16 cellular contexts compared by ENCODE assay signal in the genomic region with DNA sequence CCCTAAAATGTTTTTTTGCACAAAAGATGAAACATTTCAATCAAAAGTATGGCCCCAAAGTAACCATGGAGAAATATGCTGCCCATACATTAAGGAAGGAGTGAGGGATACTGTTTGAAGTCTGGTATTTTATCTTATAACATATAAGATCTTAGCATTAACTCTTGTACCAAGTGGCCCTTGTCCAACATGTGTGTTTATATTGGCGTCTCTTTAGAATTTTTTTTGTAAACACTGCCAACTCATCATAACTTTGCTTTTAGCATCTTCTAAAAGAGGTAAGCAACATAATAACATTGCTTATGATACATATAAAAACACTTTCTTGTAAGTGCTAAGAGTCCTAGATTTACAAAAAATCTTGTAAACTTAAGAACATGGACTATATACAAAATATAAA.
DNase-seq lines count a peak whose midpoint lies in the region; TF ChIP-seq lines count a peak whose summit lies in the region.
"Had no signal": no experiment of that assay in that cellular context is flagged by ENCODE, and none has a peak within 500 bp of the region (broad histone marks: within the 10 kb centered on the region; RNA-seq: fewer than 3 reads in every experiment).

No MANE protein-coding gene starts in this region.

- H3K27ac Mint-ChIP-seq in activated naive CD4-positive, alpha-beta T cell treated with anti-CD3 and anti-CD28 coated beads, Interleukin-2, amount 10 ng/mL, durations not matched to agents 7 days and 5 days, result no peak overlapping the region
- H3K27ac Mint-ChIP-seq: CD4-positive, CD25-positive, alpha-beta regulatory T cell; CD8-positive, alpha-beta memory T cell had no signal

- H3K36me3 Mint-ChIP-seq in activated naive CD4-positive, alpha-beta T cell treated with anti-CD3 and anti-CD28 coated beads, Interleukin-2, amount 10 ng/mL, durations not matched to agents 7 days and 5 days, result no peaks in the 10 kb centered on the region
- H3K36me3 Mint-ChIP-seq: CD4-positive, CD25-positive, alpha-beta regulatory T cell; CD8-positive, alpha-beta memory T cell had no signal

- no peak overlapping the region for H3K4me3 ChIP-seq in LNCaP clone FGC (ENCODE audit: low read depth, low read length)
- H3K4me3 ChIP-seq in choroid plexus epithelial cell (ENCODE audit: low read depth, low read length), result no peak overlapping the region
- no peak overlapping the region for H3K4me3 ChIP-seq in smooth muscle cell

- TF ChIP-seq CTCF in LNCaP clone FGC (IDR thresholded peaks at IDR 0.05; ENCODE audit: control insufficient read depth, extremely low read depth, insufficient read depth), result no peak
- no peak for TF ChIP-seq CTCF in choroid plexus epithelial cell (conservative IDR thresholded peaks at IDR 0.05; ENCODE audit: low read depth, low read length)
- no peak for TF ChIP-seq CTCF in smooth muscle cell (IDR thresholded peaks at IDR 0.05; ENCODE audit: borderline replicate concordance, insufficient read depth, poor library complexity, severe bottlenecking)

- 41% methylated on average over 1 of the region's 1 CpG for WGBS in smooth muscle cell (ENCODE audit: low lambda C conversion rate)

- no peaks in the 10 kb centered on the region for H4K20me1 ChIP-seq in smooth muscle cell (ENCODE audit: low read depth)

- no peaks in the 10 kb centered on the region for H3K36me3 ChIP-seq in smooth muscle cell (ENCODE audit: low read depth)
- H3K36me3 ChIP-seq: BE2C had no signal

- no peaks in the 10 kb centered on the region for H3K27me3 ChIP-seq in smooth muscle cell (ENCODE audit: low read depth)
- H3K27me3 ChIP-seq: BE2C had no signal

- H3K27ac ChIP-seq in smooth muscle cell (ENCODE audit: low read depth), result peak overlapping the region; percentile 29

- DNase-seq in LNCaP clone FGC (ENCODE audit: low read depth) (peak; percentile 21), choroid plexus epithelial cell (ENCODE audit: low read depth) (peak; percentile 37), fibroblast of peridontal ligament (ENCODE audit: extremely low read depth) (peak; percentile 8), smooth muscle cell (lab: John Stamatoyannopoulos, UW; ENCODE audit: unreplicated experiment) (no peak), posterior vena cava (ENCODE audit: low spot score) (no peak), NCI-H82 (lab: John Stamatoyannopoulos, UW) (no peak)
- DNase-seq in activated naive CD4-positive, alpha-beta T cell treated with anti-CD3 and anti-CD28 coated beads, Interleukin-2, amount 10 ng/mL, durations not matched to agents 7 days and 5 days, result no peak
- DNase-seq: ACHN; BE2C; C1 segment of cervical spinal cord; CD4-positive, CD25-positive, alpha-beta regulatory T cell; CD8-positive, alpha-beta memory T cell; COR-L47; DMS 273 treated with DMSO at 0.1 percent for 48 hours; DMS53; H9 had no signal

- peaks cover 3% of the 10 kb centered on the region for H3K4me1 ChIP-seq in smooth muscle cell (ENCODE audit: low read depth)
- H3K4me1 ChIP-seq: BE2C had no signal

- H3K4me2 ChIP-seq in smooth muscle cell, result peak overlapping the region; percentile 43

- no peaks in the 10 kb centered on the region for H3F3A ChIP-seq in smooth muscle cell (ENCODE audit: low read depth)

- H2AFZ ChIP-seq in smooth muscle cell (ENCODE audit: low read depth), result peak overlapping the region; percentile 61

- no peaks in the 10 kb centered on the region for H3K9me3 ChIP-seq in smooth muscle cell (replicated peaks; ENCODE audit: low read depth)
- H3K9me3 ChIP-seq: BE2C had no signal

- H3K27me3 Mint-ChIP-seq in activated naive CD4-positive, alpha-beta T cell treated with anti-CD3 and anti-CD28 coated beads, Interleukin-2, amount 10 ng/mL, durations not matched to agents 7 days and 5 days, result no peaks in the 10 kb centered on the region
- H3K27me3 Mint-ChIP-seq: CD4-positive, CD25-positive, alpha-beta regulatory T cell; CD8-positive, alpha-beta memory T cell had no signal

- no peak overlapping the region for H3K4me3 Mint-ChIP-seq in activated naive CD4-positive, alpha-beta T cell treated with anti-CD3 and anti-CD28 coated beads, Interleukin-2, amount 10 ng/mL, durations not matched to agents 7 days and 5 days
- H3K4me3 Mint-ChIP-seq: CD4-positive, CD25-positive, alpha-beta regulatory T cell; CD8-positive, alpha-beta memory T cell; H9 had no signal

- no peaks in the 10 kb centered on the region for H3K9me3 Mint-ChIP-seq in activated naive CD4-positive, alpha-beta T cell treated with anti-CD3 and anti-CD28 coated beads, Interleukin-2, amount 10 ng/mL, durations not matched to agents 7 days and 5 days

- intact Hi-C loops in posterior vena cava (cut with DNase I), result no loop called here

- H3K9ac ChIP-seq in smooth muscle cell (ENCODE audit: low read depth), result no peak overlapping the region

- H3K79me2 ChIP-seq in smooth muscle cell (ENCODE audit: low read depth), result no peaks in the 10 kb centered on the region

- no peaks in the 10 kb centered on the region for H3K4me1 Mint-ChIP-seq in activated naive CD4-positive, alpha-beta T cell treated with anti-CD3 and anti-CD28 coated beads, Interleukin-2, amount 10 ng/mL, durations not matched to agents 7 days and 5 days
- H3K4me1 Mint-ChIP-seq: CD4-positive, CD25-positive, alpha-beta regulatory T cell; CD8-positive, alpha-beta memory T cell had no signal

- CTCF ChIA-PET in activated naive CD4-positive, alpha-beta T cell treated with anti-CD3 and anti-CD28 coated beads, Interleukin-2, amount 10 ng/mL, durations not matched to agents 7 days and 5 days (lab: Charles Lee), result no interaction called here

Comparison
In these comparisons a context has a peak if more than half of its experiments do, and no peak if none do; other contexts are left out.
1. DNase-seq: peak in LNCaP clone FGC (single experiment), choroid plexus epithelial cell (single experiment) and fibroblast of peridontal ligament (single experiment); none in smooth muscle cell (single experiment), activated naive CD4-positive, alpha-beta T cell treated with anti-CD3 and anti-CD28 coated beads, Interleukin-2, amount 10 ng/mL, durations not matched to agents 7 days and 5 days (single experiment), posterior vena cava (single experiment) and NCI-H82 (single experiment).